ENCODE assay signal across 1 cellular context in the genomic region with DNA sequence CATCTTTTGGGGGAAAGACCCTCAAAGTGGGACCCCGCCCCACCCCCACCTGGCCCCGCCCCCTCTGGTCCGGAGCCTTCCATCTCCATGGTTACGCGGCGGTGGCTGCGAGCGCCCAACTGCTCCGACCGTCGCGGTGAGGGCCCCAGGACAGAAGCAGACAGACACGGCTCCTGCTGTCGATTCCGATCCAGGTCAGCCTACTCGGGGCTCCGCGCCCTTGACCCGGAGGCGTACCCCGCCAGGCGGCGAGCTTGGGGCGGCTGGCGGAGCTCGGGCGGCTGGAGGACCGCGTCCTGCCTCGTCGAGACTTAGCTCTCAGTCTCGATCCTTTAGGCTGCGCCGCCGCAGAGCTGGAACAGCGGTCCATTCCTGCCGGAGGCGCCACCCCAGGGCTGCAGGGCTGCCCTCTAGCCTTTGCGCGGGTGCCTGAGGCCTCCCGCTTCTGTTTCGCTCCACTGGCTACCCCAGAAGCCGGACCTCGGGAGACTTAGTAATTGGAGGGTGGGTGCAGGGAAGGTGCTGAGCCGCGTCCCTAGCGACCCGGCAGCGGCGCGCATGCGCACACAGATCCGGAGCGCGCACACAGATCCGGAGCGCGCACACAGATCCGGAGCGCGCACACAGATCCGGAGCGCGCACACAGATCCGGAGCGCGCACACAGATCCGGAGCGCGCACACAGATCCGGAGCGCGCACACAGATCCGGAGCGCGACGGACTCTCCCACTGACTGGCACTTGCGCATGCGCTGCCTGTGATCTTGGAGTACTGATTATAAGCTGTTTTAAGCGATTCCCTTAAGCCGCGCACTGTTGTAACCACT.
TF ChIP-seq lines count a peak whose summit lies in the region.

A gene with protein sequence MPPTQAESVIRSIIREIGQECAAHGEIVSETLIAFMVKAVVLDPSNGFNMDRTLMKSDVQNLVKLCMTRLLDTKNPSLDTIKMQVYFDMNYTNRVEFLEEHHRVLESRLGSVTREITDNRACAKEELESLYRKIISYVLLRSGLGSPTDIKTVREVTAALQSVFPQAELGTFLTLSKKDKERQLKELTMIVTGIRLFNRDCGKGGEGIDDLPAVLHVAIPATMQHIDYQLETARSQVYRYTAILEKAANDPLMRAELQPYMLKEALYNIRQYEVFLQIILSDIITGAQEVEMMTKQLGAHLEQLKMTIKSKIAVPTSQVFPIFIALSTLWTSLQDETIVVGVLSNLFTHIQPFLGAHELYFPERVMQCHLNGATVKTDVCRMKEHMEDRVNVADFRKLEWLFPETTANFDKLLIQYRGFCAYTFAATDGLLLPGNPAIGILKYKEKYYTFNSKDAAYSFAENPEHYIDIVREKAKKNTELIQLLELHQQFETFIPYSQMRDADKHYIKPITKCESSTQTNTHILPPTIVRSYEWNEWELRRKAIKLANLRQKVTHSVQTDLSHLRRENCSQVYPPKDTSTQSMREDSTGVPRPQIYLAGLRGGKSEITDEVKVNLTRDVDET (plus strand): TSS at position 77 of the 825 bp plus-strand sequence. CDS start 1,868 bp downstream, outside the sequence.

TF ChIP-seq in HepG2, 621 proteins besides CTCF, POLR2A, EP300 and RAD21 (continued from another document and continues in another):
- TF ChIP-seq, protein P1, sequence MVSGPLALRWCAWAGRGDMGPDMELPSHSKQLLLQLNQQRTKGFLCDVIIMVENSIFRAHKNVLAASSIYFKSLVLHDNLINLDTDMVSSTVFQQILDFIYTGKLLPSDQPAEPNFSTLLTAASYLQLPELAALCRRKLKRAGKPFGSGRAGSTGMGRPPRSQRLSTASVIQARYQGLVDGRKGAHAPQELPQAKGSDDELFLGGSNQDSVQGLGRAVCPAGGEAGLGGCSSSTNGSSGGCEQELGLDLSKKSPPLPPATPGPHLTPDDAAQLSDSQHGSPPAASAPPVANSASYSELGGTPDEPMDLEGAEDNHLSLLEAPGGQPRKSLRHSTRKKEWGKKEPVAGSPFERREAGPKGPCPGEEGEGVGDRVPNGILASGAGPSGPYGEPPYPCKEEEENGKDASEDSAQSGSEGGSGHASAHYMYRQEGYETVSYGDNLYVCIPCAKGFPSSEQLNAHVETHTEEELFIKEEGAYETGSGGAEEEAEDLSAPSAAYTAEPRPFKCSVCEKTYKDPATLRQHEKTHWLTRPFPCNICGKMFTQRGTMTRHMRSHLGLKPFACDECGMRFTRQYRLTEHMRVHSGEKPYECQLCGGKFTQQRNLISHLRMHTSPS (CRISPR knock-in tag; IDR thresholded peaks at IDR 0.05; ENCODE audit: low read depth), result no peak
- TF ChIP-seq TOE1 (CRISPR knock-in tag; IDR thresholded peaks at IDR 0.05) (no peak), SRSF1 (optimal IDR thresholded peaks at IDR 0.05; ENCODE audit: low read depth, low read length) (no peak), FIP1L1 (IDR thresholded peaks at IDR 0.05; ENCODE audit: borderline replicate concordance, insufficient read depth, low read depth, low read length) (no peak), FOXJ3 (CRISPR knock-in tag; IDR thresholded peaks at IDR 0.05; ENCODE audit: borderline replicate concordance) (peak; percentile 12; the same call in 1 of the 2 replicates), TERF1 (CRISPR knock-in tag; IDR thresholded peaks at IDR 0.05) (no peak), ZNF430 (CRISPR knock-in tag; IDR thresholded peaks at IDR 0.05) (no peak), ZNF407 (CRISPR knock-in tag; IDR thresholded peaks at IDR 0.05; ENCODE audit: not compliant biosample characterization) (no peak), ESRRA (CRISPR knock-in tag; IDR thresholded peaks at IDR 0.05; ENCODE audit: low read depth) (0 out of 2 replicates have a peak, but pooled peaks have one; percentile 28), FLYWCH1 (CRISPR knock-in tag; IDR thresholded peaks at IDR 0.05) (no peak), ZNF816 (CRISPR knock-in tag; IDR thresholded peaks at IDR 0.05; ENCODE audit: borderline replicate concordance) (no peak), CC2D1A (CRISPR knock-in tag; IDR thresholded peaks at IDR 0.05) (no peak), ZNF776 (CRISPR knock-in tag; IDR thresholded peaks at IDR 0.05) (peak; percentile 82; the same call in 1 of the 2 replicates), SYNCRIP (IDR thresholded peaks at IDR 0.05; ENCODE audit: insufficient read depth, low read depth, low read length) (no peak), ZNF101 (CRISPR knock-in tag; IDR thresholded peaks at IDR 0.05; ENCODE audit: borderline replicate concordance, low read depth) (no peak), JUN (CRISPR knock-in tag; IDR thresholded peaks at IDR 0.05) (no peak), ONECUT2 (CRISPR knock-in tag; IDR thresholded peaks at IDR 0.05) (no peak), LBX2 (CRISPR knock-in tag; IDR thresholded peaks at IDR 0.05; ENCODE audit: borderline replicate concordance) (no peak), HES4 (CRISPR knock-in tag; IDR thresholded peaks at IDR 0.05; ENCODE audit: borderline replicate concordance) (0 out of 2 replicates have a peak, but pooled peaks have one; percentile 51), ZNF446 (CRISPR knock-in tag; IDR thresholded peaks at IDR 0.05) (no peak), ZNF775 (CRISPR knock-in tag; IDR thresholded peaks at IDR 0.05; ENCODE audit: borderline replicate concordance) (no peak), HNF1A (IDR thresholded peaks at IDR 0.05; ENCODE audit: low read depth) (no peak), HNF1A (CRISPR knock-in tag; IDR thresholded peaks at IDR 0.05; ENCODE audit: borderline replicate concordance) (no peak), SOX5 (CRISPR knock-in tag; IDR thresholded peaks at IDR 0.05; ENCODE audit: borderline replicate concordance) (peak; percentile 12; the same call in 1 of the 2 replicates), ZNF44 (CRISPR knock-in tag; IDR thresholded peaks at IDR 0.05) (no peak), THYN1 (CRISPR knock-in tag; IDR thresholded peaks at IDR 0.05; ENCODE audit: borderline replicate concordance, low read depth) (no peak), ZFYVE20 (CRISPR knock-in tag; IDR thresholded peaks at IDR 0.05; ENCODE audit: borderline replicate concordance, low read depth) (no peak), ZNF749 (CRISPR knock-in tag; IDR thresholded peaks at IDR 0.05; ENCODE audit: borderline replicate concordance) (no peak), MED1 (CRISPR knock-in tag; IDR thresholded peaks at IDR 0.05) (no peak)
- TF ChIP-seq, protein P2, sequence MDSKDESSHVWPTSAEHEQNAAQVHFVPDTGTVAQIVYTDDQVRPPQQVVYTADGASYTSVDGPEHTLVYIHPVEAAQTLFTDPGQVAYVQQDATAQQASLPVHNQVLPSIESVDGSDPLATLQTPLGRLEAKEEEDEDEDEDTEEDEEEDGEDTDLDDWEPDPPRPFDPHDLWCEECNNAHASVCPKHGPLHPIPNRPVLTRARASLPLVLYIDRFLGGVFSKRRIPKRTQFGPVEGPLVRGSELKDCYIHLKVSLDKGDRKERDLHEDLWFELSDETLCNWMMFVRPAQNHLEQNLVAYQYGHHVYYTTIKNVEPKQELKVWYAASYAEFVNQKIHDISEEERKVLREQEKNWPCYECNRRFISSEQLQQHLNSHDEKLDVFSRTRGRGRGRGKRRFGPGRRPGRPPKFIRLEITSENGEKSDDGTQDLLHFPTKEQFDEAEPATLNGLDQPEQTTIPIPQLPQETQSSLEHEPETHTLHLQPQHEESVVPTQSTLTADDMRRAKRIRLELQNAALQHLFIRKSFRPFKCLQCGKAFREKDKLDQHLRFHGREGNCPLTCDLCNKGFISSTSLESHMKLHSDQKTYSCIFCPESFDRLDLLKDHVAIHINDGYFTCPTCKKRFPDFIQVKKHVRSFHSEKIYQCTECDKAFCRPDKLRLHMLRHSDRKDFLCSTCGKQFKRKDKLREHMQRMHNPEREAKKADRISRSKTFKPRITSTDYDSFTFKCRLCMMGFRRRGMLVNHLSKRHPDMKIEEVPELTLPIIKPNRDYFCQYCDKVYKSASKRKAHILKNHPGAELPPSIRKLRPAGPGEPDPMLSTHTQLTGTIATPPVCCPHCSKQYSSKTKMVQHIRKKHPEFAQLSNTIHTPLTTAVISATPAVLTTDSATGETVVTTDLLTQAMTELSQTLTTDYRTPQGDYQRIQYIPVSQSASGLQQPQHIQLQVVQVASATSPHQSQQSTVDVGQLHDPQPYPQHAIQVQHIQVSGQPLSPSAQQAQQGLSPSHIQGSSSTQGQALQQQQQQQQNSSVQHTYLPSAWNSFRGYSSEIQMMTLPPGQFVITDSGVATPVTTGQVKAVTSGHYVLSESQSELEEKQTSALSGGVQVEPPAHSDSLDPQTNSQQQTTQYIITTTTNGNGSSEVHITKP (CRISPR knock-in tag; IDR thresholded peaks at IDR 0.05; ENCODE audit: low read depth), result no peak
